ENCODE assay signal across 2 cellular contexts in genomic region chr5:116765441-116765840, GRCh38.
TF ChIP-seq lines count a peak whose summit lies in the region.

No MANE protein-coding gene starts in this region.

TF ChIP-seq in GM23338, 12 proteins besides CTCF, POLR2A, EP300 and RAD21:
- no peak for TF ChIP-seq NANOG (IDR thresholded peaks at IDR 0.05; ENCODE audit: borderline replicate concordance)
- no peak for TF ChIP-seq ZNF331 (CRISPR knock-in tag; IDR thresholded peaks at IDR 0.05; ENCODE audit: low read depth)
- TF ChIP-seq EZH2 (IDR thresholded peaks at IDR 0.05; ENCODE audit: low read depth, unreplicated experiment), result no peak
- no peak for TF ChIP-seq ZNF114 (CRISPR knock-in tag; IDR thresholded peaks at IDR 0.05)
- TF ChIP-seq STAT1 (IDR thresholded peaks at IDR 0.05; ENCODE audit: unreplicated experiment), result no peak
- TF ChIP-seq CREB1 (CRISPR knock-in tag; IDR thresholded peaks at IDR 0.05; ENCODE audit: low read depth), result no peak
- TF ChIP-seq, protein P1, sequence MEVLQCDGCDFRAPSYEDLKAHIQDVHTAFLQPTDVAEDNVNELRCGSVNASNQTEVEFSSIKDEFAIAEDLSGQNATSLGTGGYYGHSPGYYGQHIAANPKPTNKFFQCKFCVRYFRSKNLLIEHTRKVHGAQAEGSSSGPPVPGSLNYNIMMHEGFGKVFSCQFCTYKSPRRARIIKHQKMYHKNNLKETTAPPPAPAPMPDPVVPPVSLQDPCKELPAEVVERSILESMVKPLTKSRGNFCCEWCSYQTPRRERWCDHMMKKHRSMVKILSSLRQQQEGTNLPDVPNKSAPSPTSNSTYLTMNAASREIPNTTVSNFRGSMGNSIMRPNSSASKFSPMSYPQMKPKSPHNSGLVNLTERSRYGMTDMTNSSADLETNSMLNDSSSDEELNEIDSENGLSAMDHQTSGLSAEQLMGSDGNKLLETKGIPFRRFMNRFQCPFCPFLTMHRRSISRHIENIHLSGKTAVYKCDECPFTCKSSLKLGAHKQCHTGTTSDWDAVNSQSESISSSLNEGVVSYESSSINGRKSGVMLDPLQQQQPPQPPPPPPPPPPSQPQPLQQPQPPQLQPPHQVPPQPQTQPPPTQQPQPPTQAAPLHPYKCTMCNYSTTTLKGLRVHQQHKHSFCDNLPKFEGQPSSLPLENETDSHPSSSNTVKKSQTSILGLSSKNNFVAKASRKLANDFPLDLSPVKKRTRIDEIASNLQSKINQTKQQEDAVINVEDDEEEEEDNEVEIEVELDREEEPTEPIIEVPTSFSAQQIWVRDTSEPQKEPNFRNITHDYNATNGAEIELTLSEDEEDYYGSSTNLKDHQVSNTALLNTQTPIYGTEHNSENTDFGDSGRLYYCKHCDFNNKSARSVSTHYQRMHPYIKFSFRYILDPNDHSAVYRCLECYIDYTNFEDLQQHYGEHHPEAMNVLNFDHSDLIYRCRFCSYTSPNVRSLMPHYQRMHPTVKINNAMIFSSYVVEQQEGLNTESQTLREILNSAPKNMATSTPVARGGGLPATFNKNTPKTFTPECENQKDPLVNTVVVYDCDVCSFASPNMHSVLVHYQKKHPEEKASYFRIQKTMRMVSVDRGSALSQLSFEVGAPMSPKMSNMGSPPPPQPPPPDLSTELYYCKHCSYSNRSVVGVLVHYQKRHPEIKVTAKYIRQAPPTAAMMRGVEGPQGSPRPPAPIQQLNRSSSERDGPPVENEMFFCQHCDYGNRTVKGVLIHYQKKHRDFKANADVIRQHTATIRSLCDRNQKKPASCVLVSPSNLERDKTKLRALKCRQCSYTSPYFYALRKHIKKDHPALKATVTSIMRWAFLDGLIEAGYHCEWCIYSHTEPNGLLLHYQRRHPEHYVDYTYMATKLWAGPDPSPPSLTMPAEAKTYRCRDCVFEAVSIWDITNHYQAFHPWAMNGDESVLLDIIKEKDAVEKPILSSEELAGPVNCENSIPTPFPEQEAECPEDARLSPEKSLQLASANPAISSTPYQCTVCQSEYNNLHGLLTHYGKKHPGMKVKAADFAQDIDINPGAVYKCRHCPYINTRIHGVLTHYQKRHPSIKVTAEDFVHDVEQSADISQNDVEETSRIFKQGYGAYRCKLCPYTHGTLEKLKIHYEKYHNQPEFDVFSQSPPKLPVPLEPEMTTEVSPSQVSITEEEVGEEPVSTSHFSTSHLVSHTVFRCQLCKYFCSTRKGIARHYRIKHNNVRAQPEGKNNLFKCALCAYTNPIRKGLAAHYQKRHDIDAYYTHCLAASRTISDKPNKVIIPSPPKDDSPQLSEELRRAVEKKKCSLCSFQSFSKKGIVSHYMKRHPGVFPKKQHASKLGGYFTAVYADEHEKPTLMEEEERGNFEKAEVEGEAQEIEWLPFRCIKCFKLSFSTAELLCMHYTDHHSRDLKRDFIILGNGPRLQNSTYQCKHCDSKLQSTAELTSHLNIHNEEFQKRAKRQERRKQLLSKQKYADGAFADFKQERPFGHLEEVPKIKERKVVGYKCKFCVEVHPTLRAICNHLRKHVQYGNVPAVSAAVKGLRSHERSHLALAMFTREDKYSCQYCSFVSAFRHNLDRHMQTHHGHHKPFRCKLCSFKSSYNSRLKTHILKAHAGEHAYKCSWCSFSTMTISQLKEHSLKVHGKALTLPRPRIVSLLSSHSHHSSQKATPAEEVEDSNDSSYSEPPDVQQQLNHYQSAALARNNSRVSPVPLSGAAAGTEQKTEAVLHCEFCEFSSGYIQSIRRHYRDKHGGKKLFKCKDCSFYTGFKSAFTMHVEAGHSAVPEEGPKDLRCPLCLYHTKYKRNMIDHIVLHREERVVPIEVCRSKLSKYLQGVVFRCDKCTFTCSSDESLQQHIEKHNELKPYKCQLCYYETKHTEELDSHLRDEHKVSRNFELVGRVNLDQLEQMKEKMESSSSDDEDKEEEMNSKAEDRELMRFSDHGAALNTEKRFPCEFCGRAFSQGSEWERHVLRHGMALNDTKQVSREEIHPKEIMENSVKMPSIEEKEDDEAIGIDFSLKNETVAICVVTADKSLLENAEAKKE (CRISPR knock-in tag; IDR thresholded peaks at IDR 0.05), result no peak
- TF ChIP-seq EZH2phosphoT487 (IDR thresholded peaks at IDR 0.05; ENCODE audit: unreplicated experiment), result no peak
- no peak for TF ChIP-seq JUNB (IDR thresholded peaks at IDR 0.05; ENCODE audit: unreplicated experiment)
- no peak for TF ChIP-seq POLR2AphosphoS5 (IDR thresholded peaks at IDR 0.05; ENCODE audit: low read depth)
- no peak for TF ChIP-seq ETS1 (IDR thresholded peaks at IDR 0.05)
- TF ChIP-seq REST (IDR thresholded peaks at IDR 0.05; ENCODE audit: unreplicated experiment), result no peak

TF ChIP-seq in H1, 55 proteins besides CTCF, POLR2A, EP300 and RAD21:
- TF ChIP-seq ZNF274 (IDR thresholded peaks at IDR 0.05; ENCODE audit: borderline replicate concordance, extremely low read depth, low read length), result no peak
- no peak for TF ChIP-seq ATF3 (IDR thresholded peaks at IDR 0.05; ENCODE audit: insufficient read depth, low read depth, low read length)
- TF ChIP-seq BCL11A (IDR thresholded peaks at IDR 0.05; ENCODE audit: low read depth in 2 of 2, low read length in 2 of 2), result no peak
- TF ChIP-seq CHD2 (IDR thresholded peaks at IDR 0.05; ENCODE audit: low read length), result no peak
- TF ChIP-seq SRF (IDR thresholded peaks at IDR 0.05; ENCODE audit: low read depth, low read length), result no peak
- no peak for TF ChIP-seq POU5F1 (IDR thresholded peaks at IDR 0.05; ENCODE audit: low read depth, low read length)
- no peak for TF ChIP-seq GTF2F1 (IDR thresholded peaks at IDR 0.05; ENCODE audit: borderline replicate concordance, low read depth, low read length)
- no peak for TF ChIP-seq CBX5 (IDR thresholded peaks at IDR 0.05; ENCODE audit: low read depth, low read length)
- TF ChIP-seq TAF1 (IDR thresholded peaks at IDR 0.05; ENCODE audit: low read depth, low read length), result no peak
- TF ChIP-seq POLR2AphosphoS5 (IDR thresholded peaks at IDR 0.05; ENCODE audit: low read depth, low read length), result no peak
- TF ChIP-seq, protein P2, sequence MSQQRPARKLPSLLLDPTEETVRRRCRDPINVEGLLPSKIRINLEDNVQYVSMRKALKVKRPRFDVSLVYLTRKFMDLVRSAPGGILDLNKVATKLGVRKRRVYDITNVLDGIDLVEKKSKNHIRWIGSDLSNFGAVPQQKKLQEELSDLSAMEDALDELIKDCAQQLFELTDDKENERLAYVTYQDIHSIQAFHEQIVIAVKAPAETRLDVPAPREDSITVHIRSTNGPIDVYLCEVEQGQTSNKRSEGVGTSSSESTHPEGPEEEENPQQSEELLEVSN (IDR thresholded peaks at IDR 0.05), result no peak
- TF ChIP-seq BRCA1 (IDR thresholded peaks at IDR 0.05; ENCODE audit: low read depth, low read length), result no peak
- TF ChIP-seq MAFK (IDR thresholded peaks at IDR 0.05; ENCODE audit: low read depth, low read length), result no peak
- no peak for TF ChIP-seq SAP30 (IDR thresholded peaks at IDR 0.05; ENCODE audit: insufficient read depth, insufficient replicate concordance, low read length)
- no peak for TF ChIP-seq RNF2 (IDR thresholded peaks at IDR 0.05; ENCODE audit: borderline replicate concordance, low read depth, low read length, missing control alignments, poor library complexity, severe bottlenecking)
